ENCODE assay signal across 27 cellular contexts in genomic region chr7:57404967-57405421, GRCh38. TPM values are rescaled to one million over a fixed set of nuclear protein-coding genes. Genes with fewer than 3 reads are reported as not detected.
A peak's percentile ranks its signal among the peaks of the same experiment; 100 is the strongest.
DNase-seq lines count a peak whose midpoint lies in the region; ATAC-seq and TF ChIP-seq lines count a peak whose summit lies in the region.
"Had no signal": no experiment of that assay in that cellular context is flagged by ENCODE, and none has a peak within 500 bp of the region (broad histone marks: within the 10 kb centered on the region; RNA-seq: fewer than 3 reads in every experiment).

No MANE protein-coding gene starts in this region.

- 87% methylated on average over 23 of the region's 24 CpGs for WGBS in hepatocyte (ENCODE audit: low lambda C conversion rate, missing lambda C conversion rate)

- no peaks in the 10 kb centered on the region for H4K20me1 ChIP-seq in hepatocyte (ENCODE audit: insufficient read depth, poor library complexity, severe bottlenecking)

- intact Hi-C loops in sciatic nerve (cut with DNase I) = no loop called here

- no peaks in the 10 kb centered on the region for H3K79me2 ChIP-seq in hepatocyte

- no peaks in the 10 kb centered on the region for H3K9me2 ChIP-seq in hepatocyte (replicated peaks; ENCODE audit: insufficient read depth)

- H3K27me3 ChIP-seq in hepatocyte (no peaks in the 10 kb centered on the region), WERI-Rb-1 (ENCODE audit: insufficient read depth, low read depth, severe bottlenecking) (peaks cover 4% of the 10 kb centered on the region)
- H3K27me3 ChIP-seq: gastrocnemius medialis, pancreas, SJCRH30 had no signal

- H2AFZ ChIP-seq in hepatocyte = no peak overlapping the region

- H3K4me3 ChIP-seq in coronary artery = no peak overlapping the region
- H3K4me3 ChIP-seq in hepatocyte = no peak overlapping the region
- no peak overlapping the region for H3K4me3 ChIP-seq in WERI-Rb-1 (ENCODE audit: low read depth, low read length)
- H3K4me3 ChIP-seq: A549, pancreas, SJCRH30 had no signal

- H3K36me3 ChIP-seq in hepatocyte (replicated peaks; ENCODE audit: insufficient read depth, low read depth) = no peaks in the 10 kb centered on the region
- H3K36me3 ChIP-seq in WERI-Rb-1 = no peaks in the 10 kb centered on the region
- H3K36me3 ChIP-seq: gastrocnemius medialis, pancreas, SJCRH30, thoracic aorta had no signal

- H3K4me1 ChIP-seq in hepatocyte (ENCODE audit: insufficient read depth) = no peaks in the 10 kb centered on the region
- H3K4me1 ChIP-seq: A549, gastrocnemius medialis, pancreas, SJCRH30 had no signal

- H3K27ac ChIP-seq in 22Rv1 (peak overlapping the region; percentile 60), coronary artery (no peak overlapping the region), hepatocyte (no peak overlapping the region), WERI-Rb-1 (no peak overlapping the region)
- H3K27ac ChIP-seq: A549, pancreas, SJCRH30, thoracic aorta had no signal

- H3K9me3 ChIP-seq in hepatocyte (ENCODE audit: low read depth) (no peaks in the 10 kb centered on the region), WERI-Rb-1 (ENCODE audit: severe bottlenecking) (peaks cover 4% of the 10 kb centered on the region)
- H3K9me3 ChIP-seq: A549, gastrocnemius medialis, pancreas, SJCRH30, thoracic aorta had no signal

- TF ChIP-seq CTCF in 22Rv1 (IDR thresholded peaks at IDR 0.05) (no peak), coronary artery (IDR thresholded peaks at IDR 0.05) (no peak), hepatocyte (IDR thresholded peaks at IDR 0.05; ENCODE audit: poor library complexity) (no peak), WERI-Rb-1 (IDR thresholded peaks at IDR 0.05; ENCODE audit: low read depth, low read length) (no peak)

- no peak overlapping the region for H3K4me2 ChIP-seq in hepatocyte
- H3K4me2 ChIP-seq: A549 had no signal

- DNase-seq in coronary artery (ENCODE audit: low spot score) (peak; percentile 52), hepatocyte (ENCODE audit: low spot score) (peak; percentile 2), sciatic nerve (ENCODE audit: low spot score) (no peak), NOMO-1 treated with dmso at 0.1 percent for 144 hours (lab: John Stamatoyannopoulos, UW; ENCODE audit: unreplicated experiment) (no peak), WERI-Rb-1 (no peak), NCI-H1694 (lab: John Stamatoyannopoulos, UW) (no peak)
- DNase-seq: activated CD4-positive, CD25-positive, alpha-beta regulatory T cell; AML-193; CD4-positive, alpha-beta T cell; natural killer cell; NCI-H1092 treated with DMSO at 0.1 percent for 48 hours; NCI-H2029; NCI-H526 treated with DMSO at 0.1 percent for 48 hours; SJCRH30; stimulated activated naive CD4-positive, alpha-beta T cell; T-cell had no signal

- ATAC-seq in sciatic nerve (peak; percentile 35), GM19395 (IDR thresholded peaks at IDR 0.05; ENCODE audit: unreplicated experiment) (no peak)
- ATAC-seq: A549; activated naive CD4-positive, alpha-beta T cell treated with anti-CD3 and anti-CD28 coated beads, Interleukin-2, amount 50 U/mL, for 72 hours; activated T-helper 17 cell treated with anti-CD3 and anti-CD28 coated beads, Interleukin-2, amount 50 U/mL, for 72 hours; natural killer cell; T-cell had no signal

RNA-seq across cellular contexts. Expression of gene ZNF716, which starts 45.0 kb away (rescaled TPM):
- not detected in 2 replicates for total RNA-seq in hepatocyte
- polyA plus RNA-seq in hepatocyte = not detected in 2 replicates
- not detected for total RNA-seq in sciatic nerve
- total RNA-seq: activated naive CD4-positive, alpha-beta T cell treated with anti-CD3 and anti-CD28 coated beads, Interleukin-2, amount 50 U/mL, for 72 hours; activated T-helper 17 cell treated with anti-CD3 and anti-CD28 coated beads, Interleukin-2, amount 50 U/mL, for 72 hours; astrocyte; CD4-positive, alpha-beta T cell; gastrocnemius medialis; HT-29; lower leg skin; natural killer cell; pancreas; SJCRH30; T-cell; thoracic aorta had no signal
- polyA plus RNA-seq: A549, pancreas had no signal

Comparison
In these comparisons a context has a peak if more than half of its experiments do, and no peak if none do; other contexts are left out.
1. DNase-seq: peak in coronary artery (single experiment) and hepatocyte (single experiment); none in sciatic nerve (single experiment), NOMO-1 treated with dmso at 0.1 percent for 144 hours (single experiment), WERI-Rb-1 (single experiment) and NCI-H1694 (single experiment).